Comparison of ENCODE assay signal across 32 cellular contexts in the genomic region with DNA sequence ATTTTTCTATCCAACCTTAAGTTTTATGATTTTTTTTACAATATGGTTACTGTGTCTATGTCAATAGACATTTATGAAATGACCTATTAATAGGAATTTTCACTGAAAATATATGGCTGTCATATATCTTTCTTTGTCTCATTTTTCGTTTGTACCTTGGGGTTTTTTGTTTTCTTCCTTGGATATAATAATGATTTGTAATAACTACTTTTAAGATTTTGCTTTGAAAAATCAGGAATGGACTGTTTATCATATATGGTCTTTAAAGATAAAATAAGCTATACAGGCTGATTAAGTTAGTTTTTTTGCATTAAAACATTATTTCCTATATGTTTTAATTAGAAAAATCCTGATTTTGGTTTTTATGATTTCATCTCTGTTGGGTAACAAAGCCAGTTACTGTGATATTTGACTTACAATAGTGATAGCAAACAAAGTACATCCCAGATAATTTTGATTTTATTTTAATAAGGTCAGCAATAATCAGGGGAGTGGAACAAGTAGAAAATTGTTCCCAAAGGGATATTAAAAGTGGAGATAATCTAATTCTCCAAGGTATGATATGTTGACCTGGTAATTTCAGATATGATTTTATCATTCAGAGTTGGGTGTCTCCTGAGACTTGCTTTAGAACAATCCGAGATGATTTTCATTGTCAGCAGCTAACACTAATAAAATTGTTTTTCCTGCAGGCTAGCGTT. TPM values are rescaled to one million over a fixed set of nuclear protein-coding genes. Genes with fewer than 3 reads are reported as not detected.
"Had no signal": no experiment of that assay in that cellular context is flagged by ENCODE, and none has a peak within 500 bp of the region (broad histone marks: within the 10 kb centered on the region; RNA-seq: fewer than 3 reads in every experiment).

No MANE protein-coding gene starts in this region.

- H3K36me3 ChIP-seq: adrenal gland, esophagus squamous epithelium had no signal

- H3K27me3 ChIP-seq: adrenal gland, body of pancreas had no signal

- H3K27ac ChIP-seq: adrenal gland, body of pancreas, epithelial cell of prostate, esophagus squamous epithelium, gastroesophageal sphincter, heart right ventricle had no signal

- DNase-seq: activated CD4-positive, alpha-beta memory T cell treated with anti-CD3 and anti-CD28 coated beads for 36 hours; activated CD4-positive, alpha-beta T cell treated with anti-CD3 and anti-CD28 coated beads for 36 hours; activated CD4-positive, alpha-beta T cell treated with anti-CD3 and anti-CD28 coated beads, Interleukin-2, amount 10 ng/mL, durations not matched to agents 24 days and 14 days; activated CD4-positive, CD25-positive, alpha-beta regulatory T cell; activated CD4-positive, CD25-positive, alpha-beta regulatory T cell treated with anti-CD3 and anti-CD28 coated beads, Interleukin-2, amount 50 U/mL, for 72 hours; activated CD8-positive, alpha-beta memory T cell treated with anti-CD3 and anti-CD28 coated beads, Interleukin-2, amount 10 ng/mL, durations not matched to agents 7 days and 5 days; activated CD8-positive, alpha-beta memory T cell treated with anti-CD3 and anti-CD28 coated beads, Interleukin-2, amount 50 U/mL, for 4 hours; activated CD8-positive, alpha-beta T cell treated with anti-CD3 and anti-CD28 coated beads, Interleukin-2, amount 10 ng/mL, durations not matched to agents 7 days and 5 days; activated effector memory CD4-positive, alpha-beta T cell treated with anti-CD3 and anti-CD28 coated beads, Interleukin-2, amount 50 U/mL, for 16 hours; activated naive CD4-positive, alpha-beta T cell treated with anti-CD3 and anti-CD28 coated beads for 36 hours; activated naive CD8-positive, alpha-beta T cell treated with anti-CD3 and anti-CD28 coated beads for 36 hours; activated naive CD8-positive, alpha-beta T cell treated with anti-CD3 and anti-CD28 coated beads, Interleukin-2, amount 50 U/mL, for 24 hours; activated T-cell treated with anti-CD3 and anti-CD28 coated beads, Interleukin-2, amount 50 U/mL, for 1 hour; activated T-cell treated with anti-CD3 and anti-CD28 coated beads, Interleukin-2, amount 50 U/mL, for 48 hours; adrenal gland; amygdala; aorta; body of pancreas; caudate nucleus; cortex of kidney; dermis blood vessel endothelial cell; effector CD4-positive, alpha-beta T cell; esophagus squamous epithelium; foreskin melanocyte; heart right ventricle; T-helper 17 cell; T1000 had no signal

- H3K4me3 ChIP-seq: adrenal gland, body of pancreas, esophagus squamous epithelium, gastroesophageal sphincter, heart right ventricle had no signal

- FAIRE-seq: colon, endometrium, endothelial cell of umbilical vein had no signal

- ATAC-seq: activated CD4-positive, alpha-beta T cell treated with anti-CD3 and anti-CD28 coated beads for 36 hours; activated CD8-positive, alpha-beta memory T cell treated with anti-CD3 and anti-CD28 coated beads, Interleukin-2, amount 10 ng/mL, durations not matched to agents 7 days and 5 days; activated CD8-positive, alpha-beta T cell treated with anti-CD3 and anti-CD28 coated beads, Interleukin-2, amount 10 ng/mL, durations not matched to agents 7 days and 5 days; activated naive CD8-positive, alpha-beta T cell treated with anti-CD3 and anti-CD28 coated beads, Interleukin-2, amount 50 U/mL, for 24 hours; body of pancreas; gastroesophageal sphincter; heart right ventricle; T-helper 17 cell had no signal

- H3K4me1 ChIP-seq: adrenal gland, body of pancreas, gastroesophageal sphincter had no signal

- H3K9me3 ChIP-seq: adrenal gland, body of pancreas, esophagus squamous epithelium, gastroesophageal sphincter, heart right ventricle had no signal

RNA-seq across cellular contexts. Expression of a gene that starts 10.3 kb away (rescaled TPM):
- total RNA-seq: dermis blood vessel endothelial cell had no signal
